Comparison of ENCODE assay signal across 18 cellular contexts in genomic region chr12:63238892-63239291, GRCh38.
"Had no signal": no experiment of that assay in that cellular context is flagged by ENCODE, and none has a peak within 500 bp of the region (broad histone marks: within the 10 kb centered on the region; RNA-seq: fewer than 3 reads in every experiment).

No MANE protein-coding gene starts in this region.

- ATAC-seq: left lung; sciatic nerve; stimulated activated effector memory CD8-positive, alpha-beta T cell treated with anti-CD3 and anti-CD28 coated beads, Interleukin-12 subunit alpha, Interleukin-12 subunit beta, amount 100 ng/mL, for 72 hours; stimulated activated naive CD8-positive, alpha-beta T cell treated with anti-CD3 and anti-CD28 coated beads, Interleukin-15, amount 100 ng/mL, for 72 hours; T-helper 17 cell had no signal

- H3K27ac Mint-ChIP-seq: activated naive CD8-positive, alpha-beta T cell treated with anti-CD3 and anti-CD28 coated beads for 36 hours; activated T-helper 2 cell treated with anti-CD3 and anti-CD28 coated beads, Interferon-gamma antibody, Interleukin-2, Interleukin-4, amounts not matched to agents 10 μg/mL and 5 μg/mL and 100 μg/mL, durations not matched to agents 14 hours and 24 hours and 36 hours; naive B cell; stimulated activated effector memory CD8-positive, alpha-beta T cell treated with anti-CD3 and anti-CD28 coated beads, Interleukin-12 subunit alpha, Interleukin-12 subunit beta, amount 100 ng/mL, for 72 hours; stimulated activated naive CD8-positive, alpha-beta T cell treated with anti-CD3 and anti-CD28 coated beads, Interleukin-15, amount 100 ng/mL, for 72 hours; T-helper 17 cell had no signal

- DNase-seq: activated CD4-positive, CD25-positive, alpha-beta regulatory T cell treated with anti-CD3 and anti-CD28 coated beads, Interleukin-2, amount 50 U/mL, for 72 hours; activated naive CD4-positive, alpha-beta T cell treated with Interleukin-2 at 50 U/mL for 16 hours; activated naive CD8-positive, alpha-beta T cell treated with anti-CD3 and anti-CD28 coated beads for 36 hours; activated T-cell treated with anti-CD3 and anti-CD28 coated beads, Interleukin-2, amount 50 U/mL, for 1 hour; esophagus squamous epithelium; left lung; naive B cell; nucleus accumbens; small intestine; stimulated activated CD4-positive, alpha-beta T cell treated with anti-CD3 and anti-CD28 coated beads, Interleukin-2, amount 100 ng/mL, for 24 hours; stimulated activated naive CD8-positive, alpha-beta T cell treated with anti-CD3 and anti-CD28 coated beads, Interleukin-15, amount 100 ng/mL, for 72 hours; T-helper 17 cell; tibial artery; WERI-Rb-1 had no signal

- H3K9me3 Mint-ChIP-seq: central memory CD8-positive, alpha-beta T cell had no signal

- H3K27me3 Mint-ChIP-seq: activated naive CD8-positive, alpha-beta T cell treated with anti-CD3 and anti-CD28 coated beads for 36 hours; central memory CD8-positive, alpha-beta T cell; naive B cell; stimulated activated naive CD8-positive, alpha-beta T cell treated with anti-CD3 and anti-CD28 coated beads, Interleukin-15, amount 100 ng/mL, for 72 hours; T-helper 17 cell had no signal

- H3K4me3 Mint-ChIP-seq: activated naive CD8-positive, alpha-beta T cell treated with anti-CD3 and anti-CD28 coated beads for 36 hours; central memory CD8-positive, alpha-beta T cell; naive B cell; stimulated activated effector memory CD8-positive, alpha-beta T cell treated with anti-CD3 and anti-CD28 coated beads, Interleukin-12 subunit alpha, Interleukin-12 subunit beta, amount 100 ng/mL, for 72 hours; stimulated activated naive CD8-positive, alpha-beta T cell treated with anti-CD3 and anti-CD28 coated beads, Interleukin-15, amount 100 ng/mL, for 72 hours; T-helper 17 cell had no signal

- H3K36me3 Mint-ChIP-seq: activated naive CD8-positive, alpha-beta T cell treated with anti-CD3 and anti-CD28 coated beads for 36 hours; stimulated activated effector memory CD8-positive, alpha-beta T cell treated with anti-CD3 and anti-CD28 coated beads, Interleukin-12 subunit alpha, Interleukin-12 subunit beta, amount 100 ng/mL, for 72 hours had no signal

- H3K4me1 Mint-ChIP-seq: activated naive CD8-positive, alpha-beta T cell treated with anti-CD3 and anti-CD28 coated beads for 36 hours; central memory CD8-positive, alpha-beta T cell; naive B cell; stimulated activated effector memory CD8-positive, alpha-beta T cell treated with anti-CD3 and anti-CD28 coated beads, Interleukin-12 subunit alpha, Interleukin-12 subunit beta, amount 100 ng/mL, for 72 hours; stimulated activated naive CD8-positive, alpha-beta T cell treated with anti-CD3 and anti-CD28 coated beads, Interleukin-15, amount 100 ng/mL, for 72 hours; T-helper 17 cell had no signal
